Comparison of ENCODE assay signal across 8 cellular contexts in the genomic region with DNA sequence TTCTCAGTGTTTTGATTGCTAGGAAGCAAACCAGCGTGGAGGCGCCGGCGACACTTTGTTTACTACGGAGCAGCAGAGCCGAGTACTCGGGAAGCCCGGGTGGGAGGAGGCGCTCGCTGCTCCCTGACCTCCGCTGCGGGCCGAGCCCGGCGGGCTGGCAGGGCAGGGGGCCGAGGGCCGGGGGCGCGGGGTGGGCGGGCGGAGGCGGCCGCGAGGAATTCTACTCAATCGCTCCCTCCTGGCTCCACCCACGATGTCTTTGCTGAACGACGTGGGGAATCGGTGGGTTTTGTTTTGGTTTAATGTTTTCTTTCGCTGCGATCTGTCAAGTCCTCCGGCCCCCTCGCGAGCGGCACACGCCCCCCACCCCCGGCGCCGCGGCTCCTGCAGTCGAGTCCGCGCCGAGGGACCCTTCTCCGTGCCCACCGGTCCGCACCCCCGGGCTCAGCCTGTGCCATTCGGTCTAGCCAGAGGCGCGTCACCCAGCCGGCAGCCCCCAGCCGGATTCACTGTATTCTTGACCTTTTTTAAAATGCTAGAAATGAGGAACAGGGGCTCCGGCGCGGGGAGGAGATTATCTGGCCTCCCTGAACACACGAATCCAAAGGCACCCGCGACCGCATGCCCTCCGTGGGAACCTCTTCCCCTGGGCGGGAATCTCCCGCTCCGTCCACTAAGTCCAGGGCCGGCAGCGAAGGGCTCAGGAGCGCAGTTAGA. TPM values are rescaled to one million over a fixed set of nuclear protein-coding genes. Genes with fewer than 3 reads are reported as not detected.
A peak's percentile ranks its signal among the peaks of the same experiment; 100 is the strongest.
DNase-seq lines count a peak whose midpoint lies in the region; ATAC-seq and TF ChIP-seq lines count a peak whose summit lies in the region.

No MANE protein-coding gene starts in this region.

- H3K9me3 ChIP-seq in CD8-positive, alpha-beta T cell (ENCODE audit: low read length): no peaks in the 10 kb centered on the region

- no peak for TF ChIP-seq CTCF in CD8-positive, alpha-beta T cell (IDR thresholded peaks at IDR 0.05)
- no peak for TF ChIP-seq CTCF in glutamatergic neuron (IDR thresholded peaks at IDR 0.05; ENCODE audit: partially characterized antibody, unreplicated experiment)

- peak overlapping the region; percentile 96 for H3K27ac Mint-ChIP-seq in CD8-positive, alpha-beta T cell
- H3K27ac Mint-ChIP-seq in activated T-helper 2 cell treated with anti-CD3 and anti-CD28 coated beads, Interferon-gamma antibody, Interleukin-2, Interleukin-4, amounts not matched to agents 10 μg/mL and 5 μg/mL and 100 μg/mL, durations not matched to agents 14 hours and 24 hours and 36 hours: peak overlapping the region; percentile 79
- no peak overlapping the region for H3K27ac Mint-ChIP-seq in glutamatergic neuron (ENCODE audit: unreplicated experiment)

- POLR2A ChIA-PET in CD8-positive, alpha-beta T cell (lab: Charles Lee): interaction anchor here (1.1 to 3.8 kb wide), 13 partner anchors 10 to 478 kb away, joined by 3 to 41 read pairs (median 5); no protein-coding TSS in a partner anchor

- H3K9me3 Mint-ChIP-seq in CD8-positive, alpha-beta T cell: no peaks in the 10 kb centered on the region
- H3K9me3 Mint-ChIP-seq in activated T-helper 2 cell treated with anti-CD3 and anti-CD28 coated beads, Interferon-gamma antibody, Interleukin-2, Interleukin-4, amounts not matched to agents 10 μg/mL and 5 μg/mL and 100 μg/mL, durations not matched to agents 14 hours and 24 hours and 36 hours: no peaks in the 10 kb centered on the region
- peaks cover 4% of the 10 kb centered on the region for H3K9me3 Mint-ChIP-seq in glutamatergic neuron (ENCODE audit: unreplicated experiment)

- intact Hi-C loops in CD8-positive, alpha-beta T cell (cut with DNase I, micrococcal nuclease): loop anchor here (1.0 to 10.0 kb wide), 13 partner anchors 102 to 1632 kb away; partner anchors contain the start of genes NHLRC3 (in 1 of the 2) and PROSER1 (in 1 of the 2)
- intact Hi-C loops in activated T-helper 2 cell treated with anti-CD3 and anti-CD28 coated beads, Interferon-gamma antibody, Interleukin-2, Interleukin-4, amounts not matched to agents 10 μg/mL and 5 μg/mL and 100 μg/mL, durations not matched to agents 14 hours and 24 hours and 36 hours (cut with micrococcal nuclease): loop anchor here (10.0 kb wide), 1 partner anchor 712 kb away; no protein-coding TSS in a partner anchor

- peaks cover 35% of the 10 kb centered on the region for H3K4me1 Mint-ChIP-seq in CD8-positive, alpha-beta T cell (ENCODE audit: low read depth)
- H3K4me1 Mint-ChIP-seq in activated T-helper 2 cell treated with anti-CD3 and anti-CD28 coated beads, Interferon-gamma antibody, Interleukin-2, Interleukin-4, amounts not matched to agents 10 μg/mL and 5 μg/mL and 100 μg/mL, durations not matched to agents 14 hours and 24 hours and 36 hours (ENCODE audit: low read depth): peaks cover 31% of the 10 kb centered on the region
- peaks cover 3% of the 10 kb centered on the region for H3K4me1 Mint-ChIP-seq in glutamatergic neuron (ENCODE audit: low read depth, unreplicated experiment)

- no peaks in the 10 kb centered on the region for H3K27me3 Mint-ChIP-seq in CD8-positive, alpha-beta T cell (ENCODE audit: low read depth)
- no peaks in the 10 kb centered on the region for H3K27me3 Mint-ChIP-seq in activated T-helper 2 cell treated with anti-CD3 and anti-CD28 coated beads, Interferon-gamma antibody, Interleukin-2, Interleukin-4, amounts not matched to agents 10 μg/mL and 5 μg/mL and 100 μg/mL, durations not matched to agents 14 hours and 24 hours and 36 hours (ENCODE audit: low read depth)
- H3K27me3 Mint-ChIP-seq in glutamatergic neuron (ENCODE audit: unreplicated experiment): peaks cover 11% of the 10 kb centered on the region

- CTCF ChIA-PET in CD8-positive, alpha-beta T cell (lab: Charles Lee): interaction anchor here (0.7 to 3.8 kb wide), 9 partner anchors 13 to 725 kb away, joined by 3 to 21 read pairs (median 6); no protein-coding TSS in a partner anchor

- peaks cover 16% of the 10 kb centered on the region for H3K36me3 Mint-ChIP-seq in CD8-positive, alpha-beta T cell
- H3K36me3 Mint-ChIP-seq in activated T-helper 2 cell treated with anti-CD3 and anti-CD28 coated beads, Interferon-gamma antibody, Interleukin-2, Interleukin-4, amounts not matched to agents 10 μg/mL and 5 μg/mL and 100 μg/mL, durations not matched to agents 14 hours and 24 hours and 36 hours (ENCODE audit: low read depth): peaks cover 20% of the 10 kb centered on the region
- no peaks in the 10 kb centered on the region for H3K36me3 Mint-ChIP-seq in glutamatergic neuron (ENCODE audit: unreplicated experiment)

- peak overlapping the region; percentile 75 for H3K27ac ChIP-seq in CD8-positive, alpha-beta T cell (ENCODE audit: low read depth, low read length)

- H3K36me3 ChIP-seq in CD8-positive, alpha-beta T cell (ENCODE audit: insufficient read depth, low read length): no peaks in the 10 kb centered on the region

- H3K4me3 ChIP-seq in CD8-positive, alpha-beta T cell (ENCODE audit: low read depth, low read length): peak overlapping the region; percentile 96

- peak in 6 of 7 experiments; percentile 11 to 64 (median 24) for DNase-seq in CD8-positive, alpha-beta T cell
- DNase-seq in MV-4-11 (lab: John Stamatoyannopoulos, UW) (peak; percentile 39), glutamatergic neuron (peak; percentile 69), nucleus accumbens (lab: John Stamatoyannopoulos, UW) (peak in 39 of 56 donors; percentile 13 to 88 (median 61)), GOT3 (lab: John Stamatoyannopoulos, UW) (no peak)
- peak; percentile 16 for DNase-seq in activated T-helper 2 cell treated with anti-CD3 and anti-CD28 coated beads, Interferon-gamma antibody, Interleukin-2, Interleukin-4, amounts not matched to agents 10 μg/mL and 5 μg/mL and 100 μg/mL, durations not matched to agents 14 hours and 24 hours and 36 hours (ENCODE audit: low spot score)

- ATAC-seq in CD8-positive, alpha-beta T cell: peak; percentile 18
- ATAC-seq in GM19452 (IDR thresholded peaks at IDR 0.05; ENCODE audit: unreplicated experiment) (peak; percentile 14), GM19351 (IDR thresholded peaks at IDR 0.05; ENCODE audit: unreplicated experiment) (no peak)

- peaks cover 22% of the 10 kb centered on the region for H3K4me1 ChIP-seq in CD8-positive, alpha-beta T cell (ENCODE audit: insufficient read depth, low read length)

- H3K27me3 ChIP-seq in CD8-positive, alpha-beta T cell (ENCODE audit: insufficient read depth, low read length): no peaks in the 10 kb centered on the region

- peak overlapping the region; percentile 92 for H3K4me3 Mint-ChIP-seq in CD8-positive, alpha-beta T cell
- peak overlapping the region; percentile 83 for H3K4me3 Mint-ChIP-seq in activated T-helper 2 cell treated with anti-CD3 and anti-CD28 coated beads, Interferon-gamma antibody, Interleukin-2, Interleukin-4, amounts not matched to agents 10 μg/mL and 5 μg/mL and 100 μg/mL, durations not matched to agents 14 hours and 24 hours and 36 hours (ENCODE audit: low read depth)
- peak overlapping the region; percentile 85 for H3K4me3 Mint-ChIP-seq in glutamatergic neuron (ENCODE audit: unreplicated experiment)

RNA-seq across cellular contexts. Expression of gene FOXO1, which starts 0.6 kb away (rescaled TPM):
- 10 to 100 TPM; 97.2 to 97.3 TPM for total RNA-seq in CD8-positive, alpha-beta T cell
- total RNA-seq in activated T-helper 2 cell treated with anti-CD3 and anti-CD28 coated beads, Interferon-gamma antibody, Interleukin-2, Interleukin-4, amounts not matched to agents 10 μg/mL and 5 μg/mL and 100 μg/mL, durations not matched to agents 14 hours and 24 hours and 36 hours: 38.2 and 38.3 TPM in 2 replicates
- total RNA-seq in glutamatergic neuron (ENCODE audit: unreplicated experiment): 1.4 TPM

Comparison
In these comparisons a context has a peak if more than half of its experiments do, and no peak if none do; other contexts are left out.
1. RNA of gene FOXO1, which starts 0.6 kb away (total RNA-seq): 97.2 to 97.3 TPM in CD8-positive, alpha-beta T cell and 38.2 to 38.3 TPM in activated T-helper 2 cell treated with anti-CD3 and anti-CD28 coated beads, Interferon-gamma antibody, Interleukin-2, Interleukin-4, amounts not matched to agents 10 μg/mL and 5 μg/mL and 100 μg/mL, durations not matched to agents 14 hours and 24 hours and 36 hours; 1.4 TPM in glutamatergic neuron (single experiment); every median in the first group is over 10 times any median in the second.
2. Peak in every context shown above with its lines, with median percentiles within 50 percentile points of each other: H3K4me3 Mint-ChIP-seq.